In genomic region chr9:136724772-136725171, GRCh38 we compare ENCODE assay signal across 1 cellular context.
TF ChIP-seq lines count a peak whose summit lies in the region.

No MANE protein-coding gene starts in this region.

TF ChIP-seq in HepG2, 621 proteins besides CTCF, POLR2A, EP300 and RAD21:
- TF ChIP-seq PAX8 (CRISPR knock-in tag; IDR thresholded peaks at IDR 0.05; ENCODE audit: borderline replicate concordance) (no peak), RBFOX2 (IDR thresholded peaks at IDR 0.05; ENCODE audit: low read depth, low read length) (peak; percentile 35; the same call in 1 of the 2 replicates)
TF ChIP-seq in HepG2: peak in this region for 1.
